ENCODE assay signal across 8 cellular contexts in genomic region chr17:57954421-57955182, GRCh38. TPM values are rescaled to one million over a fixed set of nuclear protein-coding genes. Genes with fewer than 3 reads are reported as not detected.
DNase-seq lines count a peak whose midpoint lies in the region; ATAC-seq and TF ChIP-seq lines count a peak whose summit lies in the region.

No MANE protein-coding gene starts in this region.

- in situ Hi-C loops in mammary epithelial cell (cut with MboI; ENCODE audit: low sequenced_read_pairs in 2 of 2) = no loop called here

- no peak overlapping the region for H3K27ac ChIP-seq in mammary epithelial cell (ENCODE audit: insufficient read depth, low read depth, low read length)
- peak overlapping the region; percentile 90 for H3K27ac ChIP-seq in skeletal muscle tissue (ENCODE audit: low read depth, low read length)

- H3K9ac ChIP-seq in mammary epithelial cell (ENCODE audit: insufficient read depth, low read length) = peak overlapping the region; percentile 11
- peak overlapping the region; percentile 60 to 88 (median 85) for H3K9ac ChIP-seq in skeletal muscle tissue (ENCODE audit: low read depth in 1 of 3, low read length in 3 of 3)

- H2AFZ ChIP-seq in mammary epithelial cell (ENCODE audit: low read depth, low read length) = peak overlapping the region; percentile 82

- no peaks in the 10 kb centered on the region for H4K20me1 ChIP-seq in mammary epithelial cell (ENCODE audit: insufficient read depth, low read length)

- H3K27me3 ChIP-seq in mammary epithelial cell (ENCODE audit: insufficient read depth, low read length) = no peaks in the 10 kb centered on the region
- H3K27me3 ChIP-seq in skeletal muscle tissue (ENCODE audit: control insufficient read depth in 3 of 3, insufficient read depth in 3 of 3, low read length in 3 of 3) = no peaks in the 10 kb centered on the region

- CTCF ChIA-PET in mammary epithelial cell (lab: Charles Lee; ENCODE audit: low non-redundant PET) = interaction anchor here (0.7 kb wide), 1 partner anchor 79 kb away, joined by 6 read pairs; no protein-coding TSS in a partner anchor

- no peaks in the 10 kb centered on the region for H3K36me3 ChIP-seq in mammary epithelial cell (ENCODE audit: insufficient read depth, low read length)
- H3K36me3 ChIP-seq in skeletal muscle tissue (ENCODE audit: control insufficient read depth in 3 of 3, insufficient read depth in 3 of 3, low read length in 3 of 3) = peaks cover 0 to 2% (median 0%) of the 10 kb centered on the region in 3 donors

- H3K9me3 ChIP-seq in mammary epithelial cell (replicated peaks; ENCODE audit: insufficient read depth, low read length) (no peaks in the 10 kb centered on the region), skeletal muscle tissue (ENCODE audit: control insufficient read depth in 3 of 3, low read length in 3 of 3) (no peaks in the 10 kb centered on the region)

- H3K4me3 ChIP-seq in mammary epithelial cell (replicated peaks in 1 of 3; ENCODE audit: insufficient read depth in 1 of 3, low read depth in 2 of 3, low read length in 3 of 3) (peak overlapping the region; percentile 51 to 55 (median 52)), skeletal muscle tissue (ENCODE audit: low read length in 3 of 3) (peak overlapping the region; percentile 55 to 73 (median 73))

- no peaks in the 10 kb centered on the region for H3K79me2 ChIP-seq in mammary epithelial cell (ENCODE audit: insufficient read depth, low read length)

- no TSS peak for BruUV-seq in mammary epithelial cell (replicated peaks; lab: Mats Ljungman, UMichigan)

- peaks cover 10% of the 10 kb centered on the region for H3K4me1 ChIP-seq in mammary epithelial cell (ENCODE audit: insufficient read depth, low read length)
- peaks cover 54 to 62% (median 58%) of the 10 kb centered on the region in 3 donors for H3K4me1 ChIP-seq in skeletal muscle tissue (ENCODE audit: control insufficient read depth in 3 of 3, insufficient read depth in 3 of 3, low read length in 3 of 3)

- ATAC-seq in GM18505 (IDR thresholded peaks at IDR 0.05; ENCODE audit: unreplicated experiment) = peak; percentile 36
- no peak for ATAC-seq in GM18873 (IDR thresholded peaks at IDR 0.05; ENCODE audit: low FRiP score, unreplicated experiment)
- ATAC-seq in GM18861 (IDR thresholded peaks at IDR 0.05; ENCODE audit: unreplicated experiment) = no peak

- TF ChIP-seq POLR2A in GM18505 (IDR thresholded peaks at IDR 0.05; ENCODE audit: borderline replicate concordance, extremely low read depth, insufficient read depth, insufficient read length) = no peak

- peak overlapping the region; percentile 98 for H3K4me2 ChIP-seq in mammary epithelial cell (ENCODE audit: insufficient read depth, low read depth, low read length)

- TF ChIP-seq CTCF in mammary epithelial cell (conservative IDR thresholded peaks at IDR 0.05 in 1 of 2, IDR thresholded peaks at IDR 0.05 in 1 of 2; ENCODE audit: extremely low read depth in 1 of 2, insufficient read depth in 1 of 2, low read depth in 1 of 2, low read length in 2 of 2) = no peak

- intact Hi-C loops in mammary epithelial cell (cut with micrococcal nuclease) = loop anchor here (2.0 kb wide), 1 partner anchor 32 kb away; no protein-coding TSS in a partner anchor

- dilution Hi-C loops in mammary epithelial cell (cut with HindIII; ENCODE audit: low sequenced_read_pairs) = no loop called here

- no CpG with 5 or more reads among the region's 84 CpGs for WGBS in mammary epithelial cell (ENCODE audit: low coverage, missing lambda C conversion rate)

- peak; percentile 59 for DNase-seq in A172 (ENCODE audit: low spot score)
- peak; percentile 63 for DNase-seq in NCI-H510A treated with DMSO at 0.1 percent for 48 hours (lab: John Stamatoyannopoulos, UW)
- no peak for DNase-seq in mammary epithelial cell
- DNase-seq in iris pigment epithelial cell (ENCODE audit: low read depth) = peak; percentile 27

RNA-seq across cellular contexts. Expression of gene CUEDC1, which starts 0.6 kb away (rescaled TPM):
- 8.0 and 11.6 TPM in 2 replicates for total RNA-seq in A172 (2014; rRNA removed; shearing (Covaris generic))
- total RNA-seq in mammary epithelial cell (10 to 100 TPM in 1 of 2 donors, 1 to 10 TPM in 1; 1.8 to 14.4 TPM), skeletal muscle tissue (10.4 TPM)
- polyA plus RNA-seq in mammary epithelial cell = 9.2 TPM
- 22.4 TPM for polyA minus RNA-seq in mammary epithelial cell

RNA-seq across cellular contexts. Expression of gene VEZF1, which starts 33.5 kb away (rescaled TPM):
- 43.4 and 50.5 TPM in 2 replicates for total RNA-seq in A172 (2014; rRNA removed; shearing (Covaris generic))
- 10 to 100 TPM; 20.5 to 34.7 TPM for total RNA-seq in mammary epithelial cell
- 17.6 TPM for polyA plus RNA-seq in mammary epithelial cell
- 20.1 TPM for polyA minus RNA-seq in mammary epithelial cell
- total RNA-seq in skeletal muscle tissue = 30.3 TPM

RNA-seq across cellular contexts. Expression of gene SRSF1, which starts 52.4 kb away (rescaled TPM):
- 501 and 612 TPM in 2 replicates for total RNA-seq in A172 (2014; rRNA removed; shearing (Covaris generic))
- total RNA-seq in mammary epithelial cell (100 to 1,000 TPM; 197 to 238 TPM), skeletal muscle tissue (224 TPM)
- 137 TPM for polyA plus RNA-seq in mammary epithelial cell
- polyA minus RNA-seq in mammary epithelial cell = 258 TPM
